In genomic region chr13:109999659-110000533, GRCh38 we compare ENCODE assay signal across 17 cellular contexts.
"Had no signal": no experiment of that assay in that cellular context is flagged by ENCODE, and none has a peak within 500 bp of the region (broad histone marks: within the 10 kb centered on the region; RNA-seq: fewer than 3 reads in every experiment).

No MANE protein-coding gene starts in this region.

- H3K27me3 Mint-ChIP-seq: effector memory CD8-positive, alpha-beta T cell had no signal

- H3K27ac Mint-ChIP-seq: activated naive CD4-positive, alpha-beta T cell treated with anti-CD3 and anti-CD28 coated beads, Interleukin-2, amount 50 U/mL, for 72 hours; activated T-helper 1 cell treated with anti-CD3 and anti-CD28 coated beads, Interleukin-12 subunit alpha, Interleukin-12 subunit beta, Interleukin-2, Interleukin-4 antibody, amounts not matched to agents 30 ng/mL and 10 ng/mL and 1 ng/mL, durations not matched to agents 14 hours and 24 hours and 36 hours; effector memory CD8-positive, alpha-beta T cell; naive B cell; stimulated activated effector memory CD8-positive, alpha-beta T cell treated with anti-CD3 and anti-CD28 coated beads, Interleukin-12 subunit alpha, Interleukin-12 subunit beta, amount 100 ng/mL, for 72 hours had no signal

- H3K36me3 ChIP-seq: adrenal gland, esophagus squamous epithelium, left lung, pancreas, stomach had no signal

- H3K4me1 Mint-ChIP-seq: naive B cell; stimulated activated effector memory CD8-positive, alpha-beta T cell treated with anti-CD3 and anti-CD28 coated beads, Interleukin-12 subunit alpha, Interleukin-12 subunit beta, amount 100 ng/mL, for 72 hours had no signal

- H3K4me3 Mint-ChIP-seq: activated T-helper 1 cell treated with anti-CD3 and anti-CD28 coated beads, Interleukin-12 subunit alpha, Interleukin-12 subunit beta, Interleukin-2, Interleukin-4 antibody, amounts not matched to agents 30 ng/mL and 10 ng/mL and 1 ng/mL, durations not matched to agents 14 hours and 24 hours and 36 hours; effector memory CD8-positive, alpha-beta T cell; naive B cell; stimulated activated effector memory CD8-positive, alpha-beta T cell treated with anti-CD3 and anti-CD28 coated beads, Interleukin-12 subunit alpha, Interleukin-12 subunit beta, amount 100 ng/mL, for 72 hours had no signal

- H3K9me3 Mint-ChIP-seq: activated naive CD4-positive, alpha-beta T cell treated with anti-CD3 and anti-CD28 coated beads, Interleukin-2, amount 50 U/mL, for 72 hours; activated T-helper 1 cell treated with anti-CD3 and anti-CD28 coated beads, Interleukin-12 subunit alpha, Interleukin-12 subunit beta, Interleukin-2, Interleukin-4 antibody, amounts not matched to agents 30 ng/mL and 10 ng/mL and 1 ng/mL, durations not matched to agents 14 hours and 24 hours and 36 hours had no signal

- ATAC-seq: activated naive CD4-positive, alpha-beta T cell treated with anti-CD3 and anti-CD28 coated beads, Interleukin-2, amount 50 U/mL, for 72 hours; effector memory CD8-positive, alpha-beta T cell; mucosa of descending colon; stimulated activated effector memory CD8-positive, alpha-beta T cell treated with anti-CD3 and anti-CD28 coated beads, Interleukin-12 subunit alpha, Interleukin-12 subunit beta, amount 100 ng/mL, for 72 hours had no signal

- H3K4me3 ChIP-seq: adrenal gland, esophagus squamous epithelium, left lung, mucosa of descending colon, pancreas, stomach had no signal

- H3K27me3 ChIP-seq: adrenal gland, pancreas had no signal

- H3K4me1 ChIP-seq: adrenal gland, esophagus squamous epithelium, left lung, pancreas had no signal

- H3K27ac ChIP-seq: adrenal gland, esophagus squamous epithelium, left lung, pancreas, stomach had no signal

- H3K9me3 ChIP-seq: adrenal gland, esophagus squamous epithelium, left lung, mucosa of descending colon, pancreas, stomach had no signal

- H3K36me3 Mint-ChIP-seq: activated naive CD4-positive, alpha-beta T cell treated with anti-CD3 and anti-CD28 coated beads, Interleukin-2, amount 50 U/mL, for 72 hours; naive B cell; stimulated activated effector memory CD8-positive, alpha-beta T cell treated with anti-CD3 and anti-CD28 coated beads, Interleukin-12 subunit alpha, Interleukin-12 subunit beta, amount 100 ng/mL, for 72 hours; type B pancreatic cell had no signal

- DNase-seq: activated CD4-positive, alpha-beta T cell treated with anti-CD3 and anti-CD28 coated beads, Interleukin-2, amount 50 U/mL, for 4 hours; activated gamma-delta T cell treated with Interleukin-2 at 50 U/mL for 16 hours; activated T-cell treated with anti-CD3 and anti-CD28 coated beads for 4 hours; adrenal gland; effector memory CD8-positive, alpha-beta T cell; esophagus squamous epithelium; kidney; left lung; mucosa of descending colon; naive B cell; pancreas; stimulated activated CD4-positive, alpha-beta T cell treated with anti-CD3 and anti-CD28 coated beads, Interleukin-4, amount 100 ng/mL, for 24 hours; stomach had no signal
